8 cellular contexts compared by ENCODE assay signal in genomic region chr5:154445422-154446182, GRCh38. TPM values are rescaled to one million over a fixed set of nuclear protein-coding genes. Genes with fewer than 3 reads are reported as not detected.
DNase-seq lines count a peak whose midpoint lies in the region; ATAC-seq, FAIRE-seq and TF ChIP-seq lines count a peak whose summit lies in the region.

A gene with protein sequence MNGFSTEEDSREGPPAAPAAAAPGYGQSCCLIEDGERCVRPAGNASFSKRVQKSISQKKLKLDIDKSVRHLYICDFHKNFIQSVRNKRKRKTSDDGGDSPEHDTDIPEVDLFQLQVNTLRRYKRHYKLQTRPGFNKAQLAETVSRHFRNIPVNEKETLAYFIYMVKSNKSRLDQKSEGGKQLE (plus strand): TSS chr5:154445997. CDS start chr5:154446605, 608 bp downstream.

- H4K20me1 ChIP-seq in OCI-LY7 (ENCODE audit: insufficient read depth, low read length) (peaks cover 30% of the 10 kb centered on the region; the same call in 1 of the 2 replicates), endothelial cell of umbilical vein (replicated peaks; ENCODE audit: control insufficient read depth, extremely low read depth, insufficient read depth, low read length) (peaks cover 6% of the 10 kb centered on the region)

- H3K27ac ChIP-seq in OCI-LY7 (ENCODE audit: low read depth, low read length, poor library complexity, severe bottlenecking), result peak within 1 kb of the TSS; percentile 18
- peak within 1 kb of the TSS; percentile 24 for H3K27ac ChIP-seq in endothelial cell of umbilical vein (ENCODE audit: insufficient read depth, low read depth, low read length)

- intact Hi-C loops in OCI-LY7 (cut with micrococcal nuclease; ENCODE audit: unreplicated experiment) (loop anchor here (1.0 to 10.0 kb wide), 4 partner anchors 255 to 497 kb away; partner anchors contain the start of genes CNOT8, GALNT10, LARP1 and MRPL22), endothelial cell of umbilical vein (cut with micrococcal nuclease) (loop anchor here (1.0 to 10.0 kb wide), 5 partner anchors 78 to 409 kb away; partner anchors contain the start of genes CNOT8, FAM114A2, FAXDC2 and MFAP3)

- no peak for TF ChIP-seq CTCF in OCI-LY7 (conservative IDR thresholded peaks at IDR 0.05; ENCODE audit: low read length)
- no peak for TF ChIP-seq CTCF in endothelial cell of umbilical vein (IDR thresholded peaks at IDR 0.05; ENCODE audit: extremely low read depth in 1 of 2, insufficient read depth in 1 of 2, low read depth in 1 of 2, low read length in 2 of 2)

- peak within 1 kb of the TSS; percentile 78 for H3K4me3 ChIP-seq in OCI-LY7 (ENCODE audit: low read depth, low read length, poor library complexity, severe bottlenecking)
- peak within 1 kb of the TSS; percentile 82 to 98 (median 93) for H3K4me3 ChIP-seq in endothelial cell of umbilical vein (replicated peaks in 1 of 3; ENCODE audit: insufficient read depth in 1 of 3, low read depth in 1 of 3, low read length in 3 of 3)

- peaks cover 15% of the 10 kb centered on the region for H3K4me1 ChIP-seq in OCI-LY7 (ENCODE audit: insufficient read depth, low read length, poor library complexity, severe bottlenecking)
- peaks cover 16% of the 10 kb centered on the region for H3K4me1 ChIP-seq in endothelial cell of umbilical vein (ENCODE audit: control insufficient read depth, extremely low read depth, insufficient read depth, low read length)

- BruUV-seq in OCI-LY7 (replicated peaks; lab: Mats Ljungman, UMichigan), result no TSS peak
- BruUV-seq in endothelial cell of umbilical vein (replicated peaks; lab: Mats Ljungman, UMichigan), result no TSS peak

- DNase-seq in DMS 273 treated with DMSO at 0.1 percent for 48 hours (lab: John Stamatoyannopoulos, UW) (peak; percentile 75), HuH-7 (ENCODE audit: low spot score) (peak; percentile 100), OCI-LY7 (ENCODE audit: low spot score) (peak; percentile 96), activated T-cell treated with anti-CD3 and anti-CD28 coated beads for 1 hour (ENCODE audit: low read depth) (peak; percentile 93), endothelial cell of umbilical vein (ENCODE audit: low read depth, low spot score) (peak; percentile 97), middle frontal gyrus (ENCODE audit: extremely low spot score, low spot score) (peak; percentile 91)
- DNase-seq in stimulated activated CD8-positive, alpha-beta memory T cell treated with anti-CD3 and anti-CD28 coated beads, Interleukin-2, amount 100 ng/mL, for 1 hour (ENCODE audit: low read depth in 2 of 2), result peak; percentile 89 to 90

- H2AFZ ChIP-seq in OCI-LY7 (ENCODE audit: low read length) (peak within 1 kb of the TSS; percentile 80), endothelial cell of umbilical vein (ENCODE audit: low read depth, low read length) (peak within 1 kb of the TSS; percentile 99)

- H3K27me3 ChIP-seq in endothelial cell of umbilical vein (ENCODE audit: control insufficient read depth in 2 of 2, insufficient read depth in 2 of 2, low read length in 2 of 2), result no peaks in the 10 kb centered on the region

- TF ChIP-seq POLR2A in endothelial cell of umbilical vein (IDR thresholded peaks at IDR 0.05; ENCODE audit: low read depth, low read length), result peak; percentile 50

- no peaks in the 10 kb centered on the region for H3K9me3 ChIP-seq in OCI-LY7 (ENCODE audit: low read length)
- no peaks in the 10 kb centered on the region for H3K9me3 ChIP-seq in endothelial cell of umbilical vein (replicated peaks; ENCODE audit: control insufficient read depth, insufficient read depth, low read length)

- H3K36me3 ChIP-seq in OCI-LY7 (ENCODE audit: insufficient read depth, low read length) (peaks cover 27% of the 10 kb centered on the region), endothelial cell of umbilical vein (ENCODE audit: control insufficient read depth in 2 of 2, extremely low read depth in 1 of 2, insufficient read depth in 2 of 2, low read length in 2 of 2) (peaks cover 0 to 2% of the 10 kb centered on the region in 2 experiments)

- H3K79me2 ChIP-seq in OCI-LY7 (ENCODE audit: insufficient read depth, low read depth, low read length), result peaks cover 26% of the 10 kb centered on the region; the same call in 1 of the 2 replicates
- H3K79me2 ChIP-seq in endothelial cell of umbilical vein (ENCODE audit: control insufficient read depth, insufficient read depth, low read length), result peaks cover 26% of the 10 kb centered on the region

- H3K9ac ChIP-seq in endothelial cell of umbilical vein (replicated peaks; ENCODE audit: extremely low read depth, insufficient read depth, low read length), result peak within 1 kb of the TSS; percentile 76

- peak; percentile 93 for ATAC-seq in GM21526 (IDR thresholded peaks at IDR 0.05; ENCODE audit: low FRiP score, unreplicated experiment)

- H3K9me2 ChIP-seq in OCI-LY7 (ENCODE audit: insufficient read depth, low read length), result no peaks in the 10 kb centered on the region

- H3K9me1 ChIP-seq in endothelial cell of umbilical vein (replicated peaks; ENCODE audit: control insufficient read depth, extremely low read depth, insufficient read depth, low read length), result no peaks in the 10 kb centered on the region

- dilution Hi-C loops in endothelial cell of umbilical vein (cut with MboI; ENCODE audit: extremely low pct_ligation_motif_present, low sequenced_read_pairs), result no loop called here

- H3K4me2 ChIP-seq in OCI-LY7 (ENCODE audit: low read length) (peak within 1 kb of the TSS; percentile 98), endothelial cell of umbilical vein (ENCODE audit: insufficient read depth, low read length) (peak within 1 kb of the TSS; percentile 94)

- CTCF ChIA-PET in OCI-LY7 (lab: Charles Lee; ENCODE audit: unreplicated experiment), result no interaction called here
- CTCF ChIA-PET in endothelial cell of umbilical vein (lab: Charles Lee), result interaction anchor here (1.2 to 1.8 kb wide), 2 partner anchors 21 to 373 kb away, joined by 4 to 7 read pairs; no protein-coding TSS in a partner anchor

- FAIRE-seq in endothelial cell of umbilical vein (lab: Jason Lieb, UNC), result peak; percentile 92

- POLR2A ChIA-PET in OCI-LY7 (lab: Charles Lee) (no interaction called here), endothelial cell of umbilical vein (lab: Charles Lee) (no interaction called here)

TF ChIP-seq in endothelial cell of umbilical vein, 7 proteins besides CTCF, POLR2A, EP300 and RAD21:
- TF ChIP-seq GATA2 (IDR thresholded peaks at IDR 0.05; ENCODE audit: insufficient read depth, insufficient read length, low read depth, low read length) (no peak), MYC (IDR thresholded peaks at IDR 0.05; ENCODE audit: low read depth, low read length) (no peak), JUN (IDR thresholded peaks at IDR 0.05; ENCODE audit: borderline replicate concordance, insufficient read depth, insufficient read length, low read depth) (no peak), EZH2 (IDR thresholded peaks at IDR 0.05; ENCODE audit: borderline replicate concordance, low read depth, low read length, severe bottlenecking) (no peak), FOS (IDR thresholded peaks at IDR 0.05; ENCODE audit: borderline replicate concordance, insufficient read depth, low read length) (no peak), MAX (IDR thresholded peaks at IDR 0.05; ENCODE audit: insufficient read depth, insufficient read length) (no peak), POLR2AphosphoS5 (IDR thresholded peaks at IDR 0.05; ENCODE audit: insufficient read depth, low read depth, low read length) (no peak)
TF ChIP-seq in endothelial cell of umbilical vein: peak in this region for 0.

RNA-seq across cellular contexts. Expression of the gene that starts here (rescaled TPM):
- total RNA-seq in OCI-LY7 (2014; rRNA removed; shearing (Covaris generic)), result 33.2 and 38.7 TPM in 2 replicates
- total RNA-seq in OCI-LY7 (2022) (37.5 and 39.3 TPM in 2 replicates), endothelial cell of umbilical vein (37.6 and 37.8 TPM in 2 replicates)
- 18.1 and 21.7 TPM in 2 replicates for polyA plus RNA-seq in endothelial cell of umbilical vein
- polyA plus RNA-seq in endothelial cell of umbilical vein (2011; cell fraction: cytosol; rRNA removed), result 30.1 and 31.8 TPM in 2 replicates
- polyA plus RNA-seq in endothelial cell of umbilical vein (2011; cell fraction: nucleus; rRNA removed), result 21.1 and 23.9 TPM in 2 replicates
- polyA plus RNA-seq in endothelial cell of umbilical vein (2012), result 27.3 and 37.3 TPM in 2 replicates
- 18.4 and 28.5 TPM in 2 replicates for polyA minus RNA-seq in endothelial cell of umbilical vein
- 32.6 TPM for polyA minus RNA-seq in endothelial cell of umbilical vein (2011; cell fraction: cytosol; rRNA and poly(A)+ RNA removed)
- polyA minus RNA-seq in endothelial cell of umbilical vein (2011; cell fraction: nucleus; rRNA and poly(A)+ RNA removed), result 6.3 and 8.7 TPM in 2 replicates

Comparison
In these comparisons a context has a peak if more than half of its experiments do, and no peak if none do; other contexts are left out.
1. Peak in every context shown above with its lines: DNase-seq, ATAC-seq, H3K4me3 ChIP-seq and H3K27ac ChIP-seq.